8 cellular contexts compared by ENCODE assay signal in the genomic region with DNA sequence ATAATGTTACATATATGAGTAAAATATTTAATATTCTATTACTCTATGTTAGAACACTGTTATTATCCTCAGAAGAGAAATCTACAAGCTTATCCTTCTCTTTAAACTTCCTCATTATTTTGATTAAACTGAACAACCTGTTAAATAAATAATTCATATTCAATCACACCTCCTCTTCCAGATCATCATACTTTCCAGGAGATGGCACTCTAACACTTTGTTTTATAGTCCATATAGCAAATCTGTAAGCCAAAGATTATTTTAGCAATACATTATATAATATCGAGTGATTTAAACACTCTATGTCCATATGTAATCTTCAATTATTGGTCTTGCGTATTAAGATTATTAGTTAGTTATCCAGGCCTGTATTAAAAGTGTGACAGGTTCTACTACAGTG.
DNase-seq lines count a peak whose midpoint lies in the region; ATAC-seq and TF ChIP-seq lines count a peak whose summit lies in the region.

No MANE protein-coding gene starts in this region.

- CTCF ChIA-PET in HEK293 (lab: Yijun Ruan, JAX): interaction anchor here (0.6 to 1.0 kb wide), 3 partner anchors 9 to 258 kb away, joined by 3 to 4 read pairs (median 3); no protein-coding TSS in a partner anchor

- no peak overlapping the region for H3K4me3 Mint-ChIP-seq in brain
- no peak overlapping the region for H3K4me3 Mint-ChIP-seq in activated T-cell treated with anti-CD3 and anti-CD28 coated beads, Interleukin-2, amount 50 U/mL, for 4 hours

- no peaks in the 10 kb centered on the region for H3K9me3 ChIP-seq in HEK293 (ENCODE audit: control insufficient read depth, insufficient read depth, low read depth, low read length)

- H3K27me3 Mint-ChIP-seq in brain: no peaks in the 10 kb centered on the region
- no peaks in the 10 kb centered on the region for H3K27me3 Mint-ChIP-seq in activated T-cell treated with anti-CD3 and anti-CD28 coated beads, Interleukin-2, amount 50 U/mL, for 4 hours (ENCODE audit: low read depth)

- H3K36me3 ChIP-seq in HEK293 (ENCODE audit: control insufficient read depth in 2 of 2, insufficient read depth in 1 of 2, low read length in 2 of 2): no peaks in the 10 kb centered on the region

- H3K4me3 ChIP-seq in HEK293 (ENCODE audit: low read depth, low read length): no peak overlapping the region

- no peak for ATAC-seq in GM21529 (IDR thresholded peaks at IDR 0.05; ENCODE audit: unreplicated experiment)
- ATAC-seq in activated T-cell treated with anti-CD3 and anti-CD28 coated beads, Interleukin-2, amount 50 U/mL, for 4 hours: no peak
- no peak for ATAC-seq in HG02759 (IDR thresholded peaks at IDR 0.05; ENCODE audit: unreplicated experiment)

- no peaks in the 10 kb centered on the region for H3K4me1 ChIP-seq in HEK293 (ENCODE audit: control insufficient read depth, insufficient read depth, low read length)

- no peak overlapping the region for H3K27ac ChIP-seq in HEK293 (ENCODE audit: extremely low read depth, low read depth, low read length)

- no peak overlapping the region for H3K27ac Mint-ChIP-seq in brain

- peak; percentile 42 for DNase-seq in NCI-H345 (lab: John Stamatoyannopoulos, UW)
- DNase-seq in non-pigmented ciliary epithelial cell (ENCODE audit: low read depth): peak; percentile 1
- DNase-seq in activated T-cell treated with anti-CD3 and anti-CD28 coated beads, Interleukin-2, amount 50 U/mL, for 4 hours: no peak
- no peak for DNase-seq in anterior cingulate cortex (lab: John Stamatoyannopoulos, UW)

- H3K36me3 Mint-ChIP-seq in brain: no peaks in the 10 kb centered on the region
- H3K36me3 Mint-ChIP-seq in activated T-cell treated with anti-CD3 and anti-CD28 coated beads, Interleukin-2, amount 50 U/mL, for 4 hours (ENCODE audit: insufficient read depth): no peaks in the 10 kb centered on the region

- POLR2A ChIA-PET in HEK293 (lab: Yijun Ruan, JAX): no interaction called here

- no peak for TF ChIP-seq CTCF in HEK293 (tag by site-specific recombination; IDR thresholded peaks at IDR 0.05)
- peak; percentile 64 to 77 for TF ChIP-seq CTCF in brain (conservative IDR thresholded peaks at IDR 0.05)

- no peaks in the 10 kb centered on the region for H3K4me1 Mint-ChIP-seq in brain
- no peaks in the 10 kb centered on the region for H3K4me1 Mint-ChIP-seq in activated T-cell treated with anti-CD3 and anti-CD28 coated beads, Interleukin-2, amount 50 U/mL, for 4 hours (ENCODE audit: low read depth)

- peaks cover 0 to 7% (median 0%) of the 10 kb centered on the region in 5 experiments for H3K9me3 Mint-ChIP-seq in brain
- H3K9me3 Mint-ChIP-seq in activated T-cell treated with anti-CD3 and anti-CD28 coated beads, Interleukin-2, amount 50 U/mL, for 4 hours: peaks cover 12% of the 10 kb centered on the region

TF ChIP-seq in HEK293, 187 proteins besides CTCF, POLR2A, EP300 and RAD21:
- no peak for TF ChIP-seq ZNF23 (tag by site-specific recombination; IDR thresholded peaks at IDR 0.05; ENCODE audit: borderline replicate concordance)
- peak; percentile 82 for TF ChIP-seq ZNF654 (tag by site-specific recombination; IDR thresholded peaks at IDR 0.05; ENCODE audit: low read depth)
- no peak for TF ChIP-seq ZNF707 (tag by site-specific recombination; IDR thresholded peaks at IDR 0.05)
- no peak for TF ChIP-seq SCRT1 (tag by site-specific recombination; IDR thresholded peaks at IDR 0.05; ENCODE audit: borderline replicate concordance)
- TF ChIP-seq WT1 (tag by site-specific recombination; IDR thresholded peaks at IDR 0.05): no peak
- TF ChIP-seq ZNF157 (tag by site-specific recombination; IDR thresholded peaks at IDR 0.05): no peak
- no peak for TF ChIP-seq ZNF544 (tag by site-specific recombination; IDR thresholded peaks at IDR 0.05)
- no peak for TF ChIP-seq ZNF146 (tag by site-specific recombination; IDR thresholded peaks at IDR 0.05)
- TF ChIP-seq ZBTB1 (tag by site-specific recombination; IDR thresholded peaks at IDR 0.05): no peak
- TF ChIP-seq, protein P1, sequence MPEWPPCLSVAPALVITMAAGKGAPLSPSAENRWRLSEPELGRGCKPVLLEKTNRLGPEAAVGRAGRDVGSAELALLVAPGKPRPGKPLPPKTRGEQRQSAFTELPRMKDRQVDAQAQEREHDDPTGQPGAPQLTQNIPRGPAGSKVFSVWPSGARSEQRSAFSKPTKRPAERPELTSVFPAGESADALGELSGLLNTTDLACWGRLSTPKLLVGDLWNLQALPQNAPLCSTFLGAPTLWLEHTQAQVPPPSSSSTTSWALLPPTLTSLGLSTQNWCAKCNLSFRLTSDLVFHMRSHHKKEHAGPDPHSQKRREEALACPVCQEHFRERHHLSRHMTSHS (tag by site-specific recombination; IDR thresholded peaks at IDR 0.05): no peak
- peak; percentile 40; the same call in 1 of the 2 replicates for TF ChIP-seq SCRT2 (tag by site-specific recombination; IDR thresholded peaks at IDR 0.05)
- no peak for TF ChIP-seq ZBTB21 (tag by site-specific recombination; IDR thresholded peaks at IDR 0.05)
- TF ChIP-seq ZNF623 (tag by site-specific recombination; IDR thresholded peaks at IDR 0.05): no peak

Comparison
In these comparisons a context has a peak if more than half of its experiments do, and no peak if none do; other contexts are left out.
1. DNase-seq: peak in NCI-H345 (single experiment) and non-pigmented ciliary epithelial cell (single experiment); none in activated T-cell treated with anti-CD3 and anti-CD28 coated beads, Interleukin-2, amount 50 U/mL, for 4 hours (single experiment) and anterior cingulate cortex (0 of 58).